ENCODE assay signal across 8 cellular contexts in genomic region chr12:92928431-92928961, GRCh38. TPM values are rescaled to one million over a fixed set of nuclear protein-coding genes. Genes with fewer than 3 reads are reported as not detected.
DNase-seq lines count a peak whose midpoint lies in the region; ATAC-seq and TF ChIP-seq lines count a peak whose summit lies in the region.

No MANE protein-coding gene starts in this region.

- H3K27me3 ChIP-seq in right lobe of liver, result no peaks in the 10 kb centered on the region

- peaks cover 35% of the 10 kb centered on the region for H3K4me1 Mint-ChIP-seq in activated B cell treated with CpG ODN at 0.5 μM for 24 hours

- H3K36me3 ChIP-seq in right lobe of liver, result no peaks in the 10 kb centered on the region

- peak overlapping the region; percentile 69 to 73 (median 72) for H3K4me3 ChIP-seq in right lobe of liver

- DNase-seq in NCI-H82 (lab: John Stamatoyannopoulos, UW) (peak; percentile 61), NCI-H82 treated with DMSO at 0.1 percent for 48 hours (lab: John Stamatoyannopoulos, UW; ENCODE audit: unreplicated experiment) (no peak), activated B cell treated with CpG ODN at 0.5 μM for 24 hours (peak; percentile 56), cerebellar cortex (ENCODE audit: low spot score) (peak; percentile 27), right lobe of liver (peak; percentile 48 to 64 (median 57)), NCI-H345 treated with DMSO at 0.1 percent for 48 hours (lab: John Stamatoyannopoulos, UW; ENCODE audit: unreplicated experiment) (no peak)
- DNase-seq in stimulated activated CD4-positive, alpha-beta T cell treated with anti-CD3 and anti-CD28 coated beads, Interleukin-4, amount 100 ng/mL, for 4 hours, result peak; percentile 56 to 76

- ATAC-seq in HG03432 (IDR thresholded peaks at IDR 0.05; ENCODE audit: unreplicated experiment) (peak; percentile 15), activated B cell treated with CpG ODN at 0.5 μM for 24 hours (ENCODE audit: low read depth) (peak; percentile 16), right lobe of liver (peak; percentile 33 to 63 (median 56))

- 0% methylated on average over 15 of the region's 49 CpGs for WGBS in right lobe of liver (ENCODE audit: insufficient coverage, low coverage, low lambda C conversion rate, missing lambda C conversion rate)

- no peak for TF ChIP-seq POLR2A in right lobe of liver (IDR thresholded peaks at IDR 0.05)

- no peaks in the 10 kb centered on the region for H3K9me3 ChIP-seq in right lobe of liver

- H3K9me3 Mint-ChIP-seq in activated B cell treated with CpG ODN at 0.5 μM for 24 hours, result no peaks in the 10 kb centered on the region

- peaks cover 6% of the 10 kb centered on the region for H3K36me3 Mint-ChIP-seq in activated B cell treated with CpG ODN at 0.5 μM for 24 hours (ENCODE audit: low read depth)

- TF ChIP-seq CTCF in activated B cell treated with CpG ODN at 0.5 μM for 24 hours (IDR thresholded peaks at IDR 0.05) (no peak), right lobe of liver (IDR thresholded peaks at IDR 0.05) (no peak)

- POLR2A ChIA-PET in activated B cell treated with CpG ODN at 0.5 μM for 24 hours (lab: Charles Lee), result interaction anchor here (0.6 to 4.1 kb wide), 16 partner anchors 9 to 783 kb away, joined by 3 to 41 read pairs (median 6); partner anchors contain the start of genes BTG1 and UBE2N

- peak overlapping the region; percentile 89 for H3K4me3 Mint-ChIP-seq in activated B cell treated with CpG ODN at 0.5 μM for 24 hours

- H3K4me1 ChIP-seq in right lobe of liver, result peaks cover 0 to 13% (median 4%) of the 10 kb centered on the region in 4 donors

- H3K27ac ChIP-seq in right lobe of liver, result peak overlapping the region; percentile 89 to 98 (median 92)

- H3K27ac Mint-ChIP-seq in activated B cell treated with CpG ODN at 0.5 μM for 24 hours, result peak overlapping the region; percentile 94

- CTCF ChIA-PET in activated B cell treated with CpG ODN at 0.5 μM for 24 hours (lab: Charles Lee), result interaction anchor here (0.6 to 1.2 kb wide), 3 partner anchors 59 to 318 kb away, joined by 3 to 4 read pairs (median 4); no protein-coding TSS in a partner anchor

- no peaks in the 10 kb centered on the region for H3K27me3 Mint-ChIP-seq in activated B cell treated with CpG ODN at 0.5 μM for 24 hours

- intact Hi-C loops in activated B cell treated with CpG ODN at 0.5 μM for 24 hours (cut with micrococcal nuclease), result loop anchor here (2.0 to 5.0 kb wide), 5 partner anchors 96 to 782 kb away; no protein-coding TSS in a partner anchor
- intact Hi-C loops in right lobe of liver (cut with DNase I), result no loop called here

RNA-seq across cellular contexts. Expression of gene EEA1, which starts 0.6 kb away (rescaled TPM):
- total RNA-seq in activated B cell treated with CpG ODN at 0.5 μM for 24 hours (21.3 and 22.6 TPM in 2 replicates), right lobe of liver (10 to 100 TPM in 5 of 6 experiments, 1 to 10 TPM in 1; 8.9 to 20.3 (median 16.3) TPM)

Comparison
In these comparisons a context has a peak if more than half of its experiments do, and no peak if none do; other contexts are left out.
1. DNase-seq: peak in NCI-H82 (single experiment), activated B cell treated with CpG ODN at 0.5 μM for 24 hours (single experiment), cerebellar cortex (single experiment), right lobe of liver (3 of 3) and stimulated activated CD4-positive, alpha-beta T cell treated with anti-CD3 and anti-CD28 coated beads, Interleukin-4, amount 100 ng/mL, for 4 hours (2 of 2); none in NCI-H82 treated with DMSO at 0.1 percent for 48 hours (single experiment) and NCI-H345 treated with DMSO at 0.1 percent for 48 hours (single experiment).
2. Peak in every context shown above with its lines, with median percentiles within 50 percentile points of each other: ATAC-seq.